ENCODE assay signal across 8 cellular contexts in genomic region chr14:24678801-24679247, GRCh38. TPM values are rescaled to one million over a fixed set of nuclear protein-coding genes. Genes with fewer than 3 reads are reported as not detected.
DNase-seq lines count a peak whose midpoint lies in the region; ATAC-seq and TF ChIP-seq lines count a peak whose summit lies in the region.

No MANE protein-coding gene starts in this region.

- whole genome bisulfite sequencing in prostate gland, result 11% methylated on average over 11 of the region's 11 CpGs

- peaks cover 4% of the 10 kb centered on the region for H3K36me3 Mint-ChIP-seq in activated naive CD8-positive, alpha-beta T cell

- ATAC-seq in HG02610 (IDR thresholded peaks at IDR 0.05; ENCODE audit: unreplicated experiment) (peak; percentile 59), SK-N-SH treated with all-trans-retinoic acid at 6 μM for 48 hours (peak; percentile 100), Right ventricle myocardium superior (ENCODE audit: poor library complexity) (peak; percentile 94)

- no peaks in the 10 kb centered on the region for H3K27me3 ChIP-seq in prostate gland (replicated peaks; ENCODE audit: insufficient read depth)
- H3K27me3 ChIP-seq in vagina, result no peaks in the 10 kb centered on the region

- intact Hi-C loops in Right ventricle myocardium superior (cut with DNase I), result no loop called here
- intact Hi-C loops in prostate gland (cut with DNase I), result no loop called here
- intact Hi-C loops in vagina (cut with DNase I), result no loop called here

- H3K27ac ChIP-seq in prostate gland, result no peak overlapping the region
- no peak overlapping the region for H3K27ac ChIP-seq in vagina

- H3K4me1 Mint-ChIP-seq in activated naive CD8-positive, alpha-beta T cell (ENCODE audit: low read depth), result peaks cover 61% of the 10 kb centered on the region

- peak; percentile 86 for TF ChIP-seq CTCF in GM12872 (IDR thresholded peaks at IDR 0.05; ENCODE audit: insufficient read depth, low read depth, low read length)
- TF ChIP-seq CTCF in prostate gland (IDR thresholded peaks at IDR 0.05), result peak; percentile 29 to 83 (median 76)
- TF ChIP-seq CTCF in vagina (IDR thresholded peaks at IDR 0.05), result peak; percentile 60 to 77 (median 70)

- H3K9me3 Mint-ChIP-seq in activated naive CD8-positive, alpha-beta T cell (ENCODE audit: low read depth), result peaks cover 4% of the 10 kb centered on the region

- H3K36me3 ChIP-seq in prostate gland (no peaks in the 10 kb centered on the region), vagina (no peaks in the 10 kb centered on the region)

- H3K9me3 ChIP-seq in prostate gland (no peaks in the 10 kb centered on the region), vagina (no peaks in the 10 kb centered on the region)

- H3K4me1 ChIP-seq in prostate gland (replicated peaks) (no peaks in the 10 kb centered on the region), vagina (no peaks in the 10 kb centered on the region)

- peak overlapping the region; percentile 84 for H3K4me3 Mint-ChIP-seq in activated naive CD8-positive, alpha-beta T cell

- TF ChIP-seq POLR2A in prostate gland (IDR thresholded peaks at IDR 0.05) (no peak), vagina (IDR thresholded peaks at IDR 0.05) (no peak)

- H3K4me3 ChIP-seq in prostate gland (no peak overlapping the region), vagina (peak overlapping the region in 1 of 2 donors; percentile 29)

- H3K27me3 Mint-ChIP-seq in activated naive CD8-positive, alpha-beta T cell, result no peaks in the 10 kb centered on the region

- peak overlapping the region; percentile 80 for H3K27ac Mint-ChIP-seq in activated naive CD8-positive, alpha-beta T cell

- peak; percentile 91 for DNase-seq in NCI-H1092 (lab: John Stamatoyannopoulos, UW)
- DNase-seq in Right ventricle myocardium superior, result no peak
- DNase-seq in prostate gland (ENCODE audit: low spot score), result peak; percentile 66
- no peak for DNase-seq in vagina (ENCODE audit: extremely low spot score in 2 of 2)

TF ChIP-seq in SK-N-SH treated with all-trans-retinoic acid at 6 μM for 48 hours, 23 proteins besides CTCF, POLR2A, EP300 and RAD21:
- TF ChIP-seq ISL1 (CRISPR knock-in tag; IDR thresholded peaks at IDR 0.05) (no peak), ZNF8 (CRISPR knock-in tag; IDR thresholded peaks at IDR 0.05) (no peak), ESRRG (CRISPR knock-in tag; IDR thresholded peaks at IDR 0.05) (no peak), ZNF565 (CRISPR knock-in tag; conservative IDR thresholded peaks at IDR 0.05; ENCODE audit: low read depth) (no peak), ZFP30 (CRISPR knock-in tag; IDR thresholded peaks at IDR 0.05) (no peak), SNAI2 (CRISPR knock-in tag; IDR thresholded peaks at IDR 0.05) (no peak), GLIS3 (CRISPR knock-in tag; IDR thresholded peaks at IDR 0.05) (no peak), ARNTL (CRISPR knock-in tag; IDR thresholded peaks at IDR 0.05; ENCODE audit: borderline replicate concordance, low read depth) (no peak), TSHZ2 (CRISPR knock-in tag; IDR thresholded peaks at IDR 0.05) (no peak), ZFP3 (CRISPR knock-in tag; IDR thresholded peaks at IDR 0.05) (no peak), BACH2 (CRISPR knock-in tag; IDR thresholded peaks at IDR 0.05; ENCODE audit: borderline replicate concordance) (no peak), CREB5 (CRISPR knock-in tag; IDR thresholded peaks at IDR 0.05; ENCODE audit: low read depth) (no peak)

RNA-seq across cellular contexts. Expression of gene GZMB, which starts 44.8 kb away (rescaled TPM):
- total RNA-seq in Right ventricle myocardium superior (1.3 TPM), prostate gland (1 to 10 TPM in 1 of 2 donors, not detected in 1; 1.1 TPM), vagina (2.2 TPM)

Comparison
In these comparisons a context has a peak if more than half of its experiments do, and no peak if none do; other contexts are left out.
1. DNase-seq: peak in NCI-H1092 (single experiment) and prostate gland (single experiment); none in Right ventricle myocardium superior (single experiment) and vagina (0 of 2).
2. Peak in every context shown above with its lines, with median percentiles within 50 percentile points of each other: CTCF ChIP-seq and ATAC-seq.